ENCODE assay signal across 17 cellular contexts in the genomic region with DNA sequence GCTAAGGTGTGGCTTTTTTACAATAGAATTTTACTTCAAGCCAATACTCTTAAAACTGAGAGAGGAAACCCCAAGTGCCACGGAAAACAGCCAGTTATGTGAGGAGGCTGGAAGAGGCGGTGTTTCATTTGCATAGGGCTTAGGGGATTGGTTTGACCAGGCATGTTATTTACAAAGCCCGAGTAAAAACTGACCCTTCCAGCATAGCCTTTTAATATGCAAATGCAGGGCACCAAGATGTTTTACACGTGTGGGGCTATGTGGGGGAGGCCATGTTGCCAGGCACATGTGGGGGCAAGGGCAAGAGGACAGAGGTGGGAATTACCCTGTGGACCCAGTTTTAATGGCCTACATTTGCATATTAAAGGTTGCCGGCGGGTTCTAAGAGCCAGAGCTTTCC. TPM values are rescaled to one million over a fixed set of nuclear protein-coding genes. Genes with fewer than 3 reads are reported as not detected.
DNase-seq lines count a peak whose midpoint lies in the region; ATAC-seq, FAIRE-seq and TF ChIP-seq lines count a peak whose summit lies in the region.
"Had no signal": no experiment of that assay in that cellular context is flagged by ENCODE, and none has a peak within 500 bp of the region (broad histone marks: within the 10 kb centered on the region; RNA-seq: fewer than 3 reads in every experiment).

No MANE protein-coding gene starts in this region.

- peaks cover 6% of the 10 kb centered on the region for H3K27me3 Mint-ChIP-seq in activated naive CD8-positive, alpha-beta T cell treated with anti-CD3 and anti-CD28 coated beads, Interleukin-2, amount 10 ng/mL, durations not matched to agents 7 days and 5 days

- TF ChIP-seq POLR2A in HepG2 (IDR thresholded peaks at IDR 0.05; ENCODE audit: insufficient read depth in 1 of 2, low read depth in 2 of 2, low read length in 2 of 2) (no peak), right lobe of liver (IDR thresholded peaks at IDR 0.05) (no peak)

- H3K27me3 ChIP-seq in HepG2 (ENCODE audit: control insufficient read depth in 1 of 2, insufficient read depth in 2 of 2, low read length in 2 of 2): peaks cover 0 to 5% of the 10 kb centered on the region in 2 experiments; a peak in 1 of 5 replicates
- H3K27me3 ChIP-seq in right lobe of liver: no peaks in the 10 kb centered on the region
- H3K27me3 ChIP-seq: MG63 had no signal

- H3K36me3 Mint-ChIP-seq in activated naive CD8-positive, alpha-beta T cell treated with anti-CD3 and anti-CD28 coated beads, Interleukin-2, amount 10 ng/mL, durations not matched to agents 7 days and 5 days: peaks cover 8% of the 10 kb centered on the region
- H3K36me3 Mint-ChIP-seq: natural killer cell had no signal

- DNase-seq in HepG2 (ENCODE audit: low spot score) (no peak), right lobe of liver (no peak), islet precursor cell (peak; percentile 74), NCI-H2081 (lab: John Stamatoyannopoulos, UW) (no peak), posterior cingulate gyrus (no peak)
- DNase-seq in activated naive CD8-positive, alpha-beta T cell treated with anti-CD3 and anti-CD28 coated beads, Interleukin-2, amount 10 ng/mL, durations not matched to agents 7 days and 5 days: no peak
- no peak for DNase-seq in stimulated activated CD4-positive, alpha-beta T cell treated with anti-CD3 and anti-CD28 coated beads, Interleukin-15, amount 100 ng/mL, for 24 hours
- DNase-seq: ACHN; activated gamma-delta T cell treated with Interleukin-2 at 50 U/mL for 16 hours; COR-L47; effector CD4-positive, alpha-beta T cell; HCEC 1CT; MG63; natural killer cell had no signal

- no peak for TF ChIP-seq CTCF in HepG2 (CRISPR knock-in tag; IDR thresholded peaks at IDR 0.05)
- no peak for TF ChIP-seq CTCF in right lobe of liver (IDR thresholded peaks at IDR 0.05)

- H3K4me3 ChIP-seq in HepG2 (replicated peaks in 1 of 3; ENCODE audit: insufficient read depth in 1 of 3, low read depth in 2 of 3, low read length in 3 of 3): no peak overlapping the region
- H3K4me3 ChIP-seq in right lobe of liver: no peak overlapping the region
- H3K4me3 ChIP-seq: MG63, SK-N-MC had no signal

- in situ Hi-C loops in HepG2 (cut with HindIII; ENCODE audit: extremely low pct_ligation_motif_present, low pct_unique_long_range_greater_than_20kb): no loop called here

- H3K4me1 Mint-ChIP-seq in activated naive CD8-positive, alpha-beta T cell treated with anti-CD3 and anti-CD28 coated beads, Interleukin-2, amount 10 ng/mL, durations not matched to agents 7 days and 5 days: peaks cover 7% of the 10 kb centered on the region
- H3K4me1 Mint-ChIP-seq: natural killer cell had no signal

- POLR2A ChIA-PET in HepG2 (lab: Yijun Ruan, JAX): no interaction called here
- POLR2A ChIA-PET in activated naive CD8-positive, alpha-beta T cell treated with anti-CD3 and anti-CD28 coated beads, Interleukin-2, amount 10 ng/mL, durations not matched to agents 7 days and 5 days (lab: Charles Lee): interaction anchor here (0.9 to 2.8 kb wide), 2 partner anchors 11 to 15 kb away, joined by 7 to 8 read pairs; partner anchors contain the start of gene SUMO1

- H3K27ac ChIP-seq in HepG2 (ENCODE audit: extremely low read length, insufficient read depth, low read length) (no peak overlapping the region), right lobe of liver (no peak overlapping the region)
- H3K27ac ChIP-seq: HL-60, SK-N-MC had no signal

- CTCF ChIA-PET in HepG2 (lab: Yijun Ruan, JAX; ENCODE audit: low intra/inter-chr PET ratio, low total read pairs): no interaction called here

- H2AFZ ChIP-seq in HepG2 (ENCODE audit: low read length): no peak overlapping the region

- H3K9me3 Mint-ChIP-seq in activated naive CD8-positive, alpha-beta T cell treated with anti-CD3 and anti-CD28 coated beads, Interleukin-2, amount 10 ng/mL, durations not matched to agents 7 days and 5 days: peaks cover 2% of the 10 kb centered on the region
- H3K9me3 Mint-ChIP-seq: natural killer cell had no signal

- WGBS in HepG2 (ENCODE audit: low lambda C conversion rate): 43% methylated on average over 6 of the region's 6 CpGs
- 55% methylated on average over 6 of the region's 6 CpGs for WGBS in right lobe of liver (ENCODE audit: insufficient coverage, low coverage, low lambda C conversion rate, missing lambda C conversion rate)

- intact Hi-C loops in HepG2 (cut with micrococcal nuclease; ENCODE audit: unreplicated experiment) (no loop called here), right lobe of liver (cut with DNase I) (no loop called here), posterior cingulate gyrus (cut with DNase I) (no loop called here)

- no peak for TF ChIP-seq EP300 in HepG2 (IDR thresholded peaks at IDR 0.05; ENCODE audit: low read depth in 2 of 2, low read length in 2 of 2)
- no peak for TF ChIP-seq EP300 in HepG2 (CRISPR knock-in tag; IDR thresholded peaks at IDR 0.05; ENCODE audit: borderline replicate concordance)

- peak overlapping the region; percentile 31 for H3K4me3 Mint-ChIP-seq in activated naive CD8-positive, alpha-beta T cell treated with anti-CD3 and anti-CD28 coated beads, Interleukin-2, amount 10 ng/mL, durations not matched to agents 7 days and 5 days
- H3K4me3 Mint-ChIP-seq: natural killer cell had no signal

- peak overlapping the region; percentile 37; the same call in 1 of the 2 replicates for H3K4me2 ChIP-seq in HepG2 (ENCODE audit: low read depth, low read length)

- no peaks in the 10 kb centered on the region for H3K4me1 ChIP-seq in HepG2 (ENCODE audit: insufficient read depth, low read length)
- no peaks in the 10 kb centered on the region for H3K4me1 ChIP-seq in right lobe of liver

- H3K9me3 ChIP-seq in HepG2 (ENCODE audit: low read length) (no peaks in the 10 kb centered on the region; the same call in 1 of the 2 replicates), right lobe of liver (no peaks in the 10 kb centered on the region)
- H3K9me3 ChIP-seq: MG63 had no signal

- H3K36me3 ChIP-seq in HepG2 (replicated peaks in 1 of 2; ENCODE audit: control insufficient read depth in 1 of 2, insufficient read depth in 2 of 2, low read length in 2 of 2): no peaks in the 10 kb centered on the region
- no peaks in the 10 kb centered on the region for H3K36me3 ChIP-seq in right lobe of liver
- H3K36me3 ChIP-seq: MG63 had no signal

- no peak for TF ChIP-seq RAD21 in HepG2 (CRISPR knock-in tag; IDR thresholded peaks at IDR 0.05)

- H4K20me1 ChIP-seq in HepG2 (ENCODE audit: insufficient read depth, low read length): no peaks in the 10 kb centered on the region

- no peak for FAIRE-seq in HepG2 (lab: Jason Lieb, UNC)

- H3K79me2 ChIP-seq in HepG2 (ENCODE audit: insufficient read depth, low read length): no peaks in the 10 kb centered on the region

- peak overlapping the region; percentile 56 for H3K27ac Mint-ChIP-seq in activated naive CD8-positive, alpha-beta T cell treated with anti-CD3 and anti-CD28 coated beads, Interleukin-2, amount 10 ng/mL, durations not matched to agents 7 days and 5 days
- H3K27ac Mint-ChIP-seq: natural killer cell had no signal

- H3K9ac ChIP-seq in HepG2 (ENCODE audit: insufficient read depth, low read depth, low read length): no peak overlapping the region

- ATAC-seq in HepG2 (peak; percentile 53), right lobe of liver (no peak), HG03175 (IDR thresholded peaks at IDR 0.05; ENCODE audit: unreplicated experiment) (no peak)
- no peak for ATAC-seq in activated naive CD8-positive, alpha-beta T cell treated with anti-CD3 and anti-CD28 coated beads, Interleukin-2, amount 10 ng/mL, durations not matched to agents 7 days and 5 days (ENCODE audit: low read depth)
- ATAC-seq: natural killer cell had no signal

- BruUV-seq in HepG2 (replicated peaks; lab: Mats Ljungman, UMichigan): no TSS peak

RNA-seq across cellular contexts. Expression of gene SUMO1, which starts 11.5 kb away (rescaled TPM):
- total RNA-seq in HepG2 (2016; rRNA removed; fragmentation: Illumina TruSeq; extraction: Trizol): 173 and 267 TPM in 2 replicates
- total RNA-seq in HepG2 (2016; cell fraction: cytosol; rRNA removed; fragmentation: Illumina TruSeq; extraction: Trizol; ENCODE audit: low read depth): 49.4 and 50.3 TPM in 2 replicates
- 180 and 275 TPM in 2 replicates for total RNA-seq in HepG2 (2016; cell fraction: insoluble cytoplasmic fraction; rRNA removed; fragmentation: Illumina TruSeq; extraction: Trizol)
- 126 and 129 TPM in 2 replicates for total RNA-seq in HepG2 (2016; cell fraction: membrane; rRNA removed; fragmentation: Illumina TruSeq; extraction: Trizol)
- 67.2 and 70.9 TPM in 2 replicates for total RNA-seq in HepG2 (2016; cell fraction: nucleus; rRNA removed; fragmentation: Illumina TruSeq; extraction: Trizol)
- 66.6 and 101 TPM in 2 replicates for polyA plus RNA-seq in HepG2 (2011; rRNA removed)
- polyA plus RNA-seq in HepG2 (2011; cell fraction: cytosol; rRNA removed): 30.8 and 49.8 TPM in 2 replicates
- polyA plus RNA-seq in HepG2 (2011; cell fraction: nucleus; rRNA removed): 9.5 and 13.2 TPM in 2 replicates
- 125 and 152 TPM in 2 replicates for polyA plus RNA-seq in HepG2 (2012)
- 46.4 and 59.6 TPM in 2 replicates for polyA plus RNA-seq in HepG2 (2016; cell fraction: cytosol; fragmentation: Illumina TruSeq; extraction: Trizol; ENCODE audit: low read depth)
- polyA plus RNA-seq in HepG2 (2016; cell fraction: insoluble cytoplasmic fraction; fragmentation: Illumina TruSeq; extraction: Trizol; ENCODE audit: low read depth): 350 and 397 TPM in 2 replicates
- 114 and 128 TPM in 2 replicates for polyA plus RNA-seq in HepG2 (2016; cell fraction: membrane; fragmentation: Illumina TruSeq; extraction: Trizol; ENCODE audit: low read depth)
- polyA plus RNA-seq in HepG2 (2016; cell fraction: nucleus; fragmentation: Illumina TruSeq; extraction: Trizol; ENCODE audit: insufficient read depth, low read depth): 128 and 143 TPM in 2 replicates
- polyA minus RNA-seq in HepG2 (2011; rRNA and poly(A)+ RNA removed; ENCODE audit: low replicate concordance): 20.6 and 23.3 TPM in 2 replicates
- 48.4 and 52.0 TPM in 2 replicates for polyA minus RNA-seq in HepG2 (2011; cell fraction: cytosol; rRNA and poly(A)+ RNA removed)
- polyA minus RNA-seq in HepG2 (2011; cell fraction: nucleus; rRNA and poly(A)+ RNA removed): 24.3 and 25.2 TPM in 2 replicates
- total RNA-seq in right lobe of liver: 10 to 100 TPM; 43.3 to 70.8 (median 55.0) TPM
- 10 to 100 TPM; 84.6 to 85.5 TPM for total RNA-seq in activated naive CD8-positive, alpha-beta T cell treated with anti-CD3 and anti-CD28 coated beads, Interleukin-2, amount 10 ng/mL, durations not matched to agents 7 days and 5 days

RNA-seq across cellular contexts. Expression of gene NOP58, which starts 15.7 kb away (rescaled TPM):
- 203 and 220 TPM in 2 replicates for total RNA-seq in HepG2 (2016; rRNA removed; fragmentation: Illumina TruSeq; extraction: Trizol)
- 64.2 and 70.2 TPM in 2 replicates for total RNA-seq in HepG2 (2016; cell fraction: cytosol; rRNA removed; fragmentation: Illumina TruSeq; extraction: Trizol; ENCODE audit: low read depth)
- total RNA-seq in HepG2 (2016; cell fraction: insoluble cytoplasmic fraction; rRNA removed; fragmentation: Illumina TruSeq; extraction: Trizol): 206 and 220 TPM in 2 replicates
- 75.4 and 87.9 TPM in 2 replicates for total RNA-seq in HepG2 (2016; cell fraction: membrane; rRNA removed; fragmentation: Illumina TruSeq; extraction: Trizol)
- 256 and 273 TPM in 2 replicates for total RNA-seq in HepG2 (2016; cell fraction: nucleus; rRNA removed; fragmentation: Illumina TruSeq; extraction: Trizol)
- 57.8 and 74.9 TPM in 2 replicates for polyA plus RNA-seq in HepG2 (2011; rRNA removed)
- polyA plus RNA-seq in HepG2 (2011; cell fraction: cytosol; rRNA removed): 21.6 and 29.8 TPM in 2 replicates
- polyA plus RNA-seq in HepG2 (2011; cell fraction: nucleus; rRNA removed): 74.2 and 82.7 TPM in 2 replicates
- polyA plus RNA-seq in HepG2 (2012): 79.2 and 122 TPM in 2 replicates
- 34.2 and 40.6 TPM in 2 replicates for polyA plus RNA-seq in HepG2 (2016; cell fraction: cytosol; fragmentation: Illumina TruSeq; extraction: Trizol; ENCODE audit: low read depth)
- 214 and 215 TPM in 2 replicates for polyA plus RNA-seq in HepG2 (2016; cell fraction: insoluble cytoplasmic fraction; fragmentation: Illumina TruSeq; extraction: Trizol; ENCODE audit: low read depth)
- polyA plus RNA-seq in HepG2 (2016; cell fraction: membrane; fragmentation: Illumina TruSeq; extraction: Trizol; ENCODE audit: low read depth): 42.8 and 55.0 TPM in 2 replicates
- 310 and 337 TPM in 2 replicates for polyA plus RNA-seq in HepG2 (2016; cell fraction: nucleus; fragmentation: Illumina TruSeq; extraction: Trizol; ENCODE audit: insufficient read depth, low read depth)
- polyA minus RNA-seq in HepG2 (2011; rRNA and poly(A)+ RNA removed; ENCODE audit: low replicate concordance): 61.2 and 104 TPM in 2 replicates
- 26.5 and 28.0 TPM in 2 replicates for polyA minus RNA-seq in HepG2 (2011; cell fraction: cytosol; rRNA and poly(A)+ RNA removed)
- polyA minus RNA-seq in HepG2 (2011; cell fraction: nucleus; rRNA and poly(A)+ RNA removed): 278 and 321 TPM in 2 replicates
- 10 to 100 TPM; 16.4 to 37.8 (median 28.4) TPM for total RNA-seq in right lobe of liver
- 100 to 1,000 TPM; 103 TPM for total RNA-seq in activated naive CD8-positive, alpha-beta T cell treated with anti-CD3 and anti-CD28 coated beads, Interleukin-2, amount 10 ng/mL, durations not matched to agents 7 days and 5 days
